In genomic region chr19:8444140-8444676, GRCh38 we compare ENCODE assay signal across 6 cellular contexts. TPM values are rescaled to one million over a fixed set of nuclear protein-coding genes. Genes with fewer than 3 reads are reported as not detected.
DNase-seq lines count a peak whose midpoint lies in the region; ATAC-seq and TF ChIP-seq lines count a peak whose summit lies in the region.
"Not testable (repeated sequence)": the region's sequence is repeated elsewhere in the genome, so short reads cannot be mapped to it uniquely, and the experiment has no call there.

No MANE protein-coding gene starts in this region.

- not testable (repeated sequence) for H3K27me3 Mint-ChIP-seq in naive thymus-derived CD4-positive, alpha-beta T cell

- not testable (repeated sequence) for DNase-seq in RWPE2 (ENCODE audit: low spot score); astrocyte of the cerebellum (ENCODE audit: low read depth); foreskin keratinocyte; naive thymus-derived CD4-positive, alpha-beta T cell; substantia nigra (lab: John Stamatoyannopoulos, UW)

- peaks cover 4 to 18% (median 12%) of the 10 kb centered on the region in 5 donors for H3K36me3 Mint-ChIP-seq in naive thymus-derived CD4-positive, alpha-beta T cell

- H4K20me1 ChIP-seq in DOHH2 (ENCODE audit: control insufficient read depth, insufficient read depth, low read depth, low read length), result peaks cover 26% of the 10 kb centered on the region

- intact Hi-C loops in naive thymus-derived CD4-positive, alpha-beta T cell (cut with micrococcal nuclease), result loop anchor here (1.0 to 2.0 kb wide), 7 partner anchors 31 to 148 kb away; partner anchors contain the start of genes MARCHF2 (in 2 of the 2), NDUFA7 (in 2 of the 2), RAB11B (in 2 of the 2) and RPS28 (in 2 of the 2)

- POLR2A ChIA-PET in naive thymus-derived CD4-positive, alpha-beta T cell (lab: Charles Lee), result interaction anchor here (0.5 to 4.0 kb wide), 16 partner anchors 9 to 439 kb away, joined by 3 to 32 read pairs (median 4); partner anchors contain the start of genes MARCHF2, RAB11B and ZNF414

- not testable (repeated sequence) for H3K27me3 ChIP-seq in DOHH2 (ENCODE audit: control insufficient read depth, low read length); RWPE2 (ENCODE audit: insufficient read depth, poor library complexity, severe bottlenecking); foreskin keratinocyte; naive thymus-derived CD4-positive, alpha-beta T cell (ENCODE audit: control insufficient read depth in 2 of 2, insufficient read depth in 2 of 2, low read length in 2 of 2)

- TF ChIP-seq CTCF in DOHH2 (IDR thresholded peaks at IDR 0.05; ENCODE audit: low read depth, low read length, poor library complexity, severe bottlenecking); RWPE2 (IDR thresholded peaks at IDR 0.05; ENCODE audit: poor library complexity, severe bottlenecking); astrocyte of the cerebellum (IDR thresholded peaks at IDR 0.05; ENCODE audit: low read depth, low read length, missing control alignments); foreskin keratinocyte (conservative IDR thresholded peaks at IDR 0.05): not testable (repeated sequence)

- peak overlapping the region; percentile 87 to 100 (median 98) for H3K4me3 Mint-ChIP-seq in naive thymus-derived CD4-positive, alpha-beta T cell

- not testable (repeated sequence) for H3K9me3 ChIP-seq in DOHH2 (ENCODE audit: control insufficient read depth, insufficient read depth, low read length); RWPE2 (ENCODE audit: severe bottlenecking); naive thymus-derived CD4-positive, alpha-beta T cell (ENCODE audit: control insufficient read depth in 2 of 3, low read length in 3 of 3)

- H3K4me1 ChIP-seq in DOHH2 (ENCODE audit: control insufficient read depth, low read length) (peaks cover 39% of the 10 kb centered on the region), RWPE2 (ENCODE audit: insufficient read depth, poor library complexity, severe bottlenecking) (peaks cover 20% of the 10 kb centered on the region), foreskin keratinocyte (peaks cover 15% of the 10 kb centered on the region)
- peaks cover 28 to 34% of the 10 kb centered on the region in 2 donors for H3K4me1 ChIP-seq in naive thymus-derived CD4-positive, alpha-beta T cell (ENCODE audit: control insufficient read depth in 2 of 2, insufficient read depth in 2 of 2, low read length in 2 of 2)

- not testable (repeated sequence) for ATAC-seq in RWPE2 (ENCODE audit: low read depth); foreskin keratinocyte; naive thymus-derived CD4-positive, alpha-beta T cell

- H3K9me3 Mint-ChIP-seq in naive thymus-derived CD4-positive, alpha-beta T cell, result not testable (repeated sequence)

- H3K4me1 Mint-ChIP-seq in naive thymus-derived CD4-positive, alpha-beta T cell, result peaks cover 28 to 46% (median 38%) of the 10 kb centered on the region in 7 donors

- H3K9me2 ChIP-seq in DOHH2 (replicated peaks; ENCODE audit: control insufficient read depth, low read length), result not testable (repeated sequence)

- H3K79me2 ChIP-seq in DOHH2 (ENCODE audit: control insufficient read depth, low read length), result peaks cover 49% of the 10 kb centered on the region

- peak overlapping the region; percentile 100 for H3K4me2 ChIP-seq in DOHH2 (ENCODE audit: low read length)

- in situ Hi-C loops in astrocyte of the cerebellum (cut with HindIII; ENCODE audit: low sequenced_read_pairs), result not testable (repeated sequence)

- H3F3A ChIP-seq in DOHH2 (ENCODE audit: control insufficient read depth, insufficient read depth), result peaks cover 11% of the 10 kb centered on the region

- H3K4me3 ChIP-seq in DOHH2 (ENCODE audit: low read length) (peak overlapping the region; percentile 78), RWPE2 (ENCODE audit: severe bottlenecking) (peak overlapping the region; percentile 82), astrocyte of the cerebellum (ENCODE audit: low read depth, low read length) (peak overlapping the region; percentile 92)
- H3K4me3 ChIP-seq in naive thymus-derived CD4-positive, alpha-beta T cell (ENCODE audit: low read length), result peak overlapping the region; percentile 89

- H3K27ac ChIP-seq in DOHH2 (ENCODE audit: low read depth, low read length), result peak overlapping the region; percentile 50
- peak overlapping the region; percentile 66 for H3K27ac ChIP-seq in RWPE2 (ENCODE audit: poor library complexity, severe bottlenecking)
- H3K27ac ChIP-seq in foreskin keratinocyte, result peak overlapping the region; percentile 8
- peak overlapping the region; percentile 98 for H3K27ac ChIP-seq in naive thymus-derived CD4-positive, alpha-beta T cell (ENCODE audit: low read depth, low read length)
- H3K27ac ChIP-seq in substantia nigra (ENCODE audit: low read depth, low read length, poor library complexity, severe bottlenecking), result peak overlapping the region; percentile 94

- H3K36me3 ChIP-seq in DOHH2 (ENCODE audit: control insufficient read depth, low read length), result peaks cover 40% of the 10 kb centered on the region
- peaks cover 29% of the 10 kb centered on the region for H3K36me3 ChIP-seq in RWPE2 (ENCODE audit: low read depth)
- peaks cover 3 to 13% (median 4%) of the 10 kb centered on the region in 3 experiments for H3K36me3 ChIP-seq in naive thymus-derived CD4-positive, alpha-beta T cell (ENCODE audit: control insufficient read depth in 2 of 3, insufficient read depth in 3 of 3, low read length in 3 of 3)

- CTCF ChIA-PET in naive thymus-derived CD4-positive, alpha-beta T cell (lab: Charles Lee), result interaction anchor here (0.6 to 1.4 kb wide), 3 partner anchors 31 to 198 kb away, joined by 4 to 7 read pairs (median 4); partner anchors contain the start of gene MARCHF2

- peak overlapping the region; percentile 95 to 99 (median 98) for H3K27ac Mint-ChIP-seq in naive thymus-derived CD4-positive, alpha-beta T cell

RNA-seq across cellular contexts. Expression of gene HNRNPM, which starts 0.6 kb away (rescaled TPM):
- total RNA-seq in foreskin keratinocyte, result 162 and 202 TPM in 2 replicates
- 152 and 180 TPM in 2 replicates for polyA plus RNA-seq in foreskin keratinocyte
- 100 to 1,000 TPM; 175 to 280 (median 272) TPM for total RNA-seq in naive thymus-derived CD4-positive, alpha-beta T cell
- polyA plus RNA-seq in naive thymus-derived CD4-positive, alpha-beta T cell, result 100 to 1,000 TPM; 210 to 378 TPM

RNA-seq across cellular contexts. Expression of gene MARCHF2, which starts 31.1 kb away (rescaled TPM):
- total RNA-seq in foreskin keratinocyte, result 17.0 and 19.0 TPM in 2 replicates
- 15.4 and 20.2 TPM in 2 replicates for polyA plus RNA-seq in foreskin keratinocyte
- 10 to 100 TPM; 18.0 to 42.1 (median 23.4) TPM for total RNA-seq in naive thymus-derived CD4-positive, alpha-beta T cell
- polyA plus RNA-seq in naive thymus-derived CD4-positive, alpha-beta T cell, result 10 to 100 TPM; 23.2 to 41.4 TPM

RNA-seq across cellular contexts. Expression of gene RAB11B, which starts 54.0 kb away (rescaled TPM):
- total RNA-seq in foreskin keratinocyte, result 23.6 and 25.9 TPM in 2 replicates
- polyA plus RNA-seq in foreskin keratinocyte, result 69.1 and 72.3 TPM in 2 replicates
- total RNA-seq in naive thymus-derived CD4-positive, alpha-beta T cell, result 100 to 1,000 TPM in 3 of 5 experiments, 10 to 100 TPM in 2; 77.4 to 113 (median 103) TPM
- polyA plus RNA-seq in naive thymus-derived CD4-positive, alpha-beta T cell, result 10 to 100 TPM; 53.1 to 63.8 TPM

RNA-seq across cellular contexts. Expression of gene PRAM1, which starts 58.2 kb away (rescaled TPM):
- not detected in 2 replicates for total RNA-seq in foreskin keratinocyte
- polyA plus RNA-seq in foreskin keratinocyte, result not detected in 2 replicates
- total RNA-seq in naive thymus-derived CD4-positive, alpha-beta T cell, result 10 to 100 TPM in 2 of 5 experiments, 1 to 10 TPM in 3; 1.1 to 82.8 (median 3.9) TPM
- polyA plus RNA-seq in naive thymus-derived CD4-positive, alpha-beta T cell, result under 1 TPM; 0.12 to 0.34 TPM

Comparison
In these comparisons a context has a peak if more than half of its experiments do, and no peak if none do; other contexts are left out.
1. H3K27ac ChIP-seq: peak in every context shown above with its lines; median percentile 98 in naive thymus-derived CD4-positive, alpha-beta T cell; 94 in substantia nigra; 66 in RWPE2; 50 in DOHH2; 8 in foreskin keratinocyte.